27 cellular contexts compared by ENCODE assay signal in genomic region chr5:53011233-53011632, GRCh38.
"Had no signal": no experiment of that assay in that cellular context is flagged by ENCODE, and none has a peak within 500 bp of the region (broad histone marks: within the 10 kb centered on the region; RNA-seq: fewer than 3 reads in every experiment).

No MANE protein-coding gene starts in this region.

- H3K36me3 ChIP-seq: heart left ventricle, left lung, lower lobe of right lung, pancreas, tibial nerve had no signal

- ATAC-seq: activated naive CD8-positive, alpha-beta T cell treated with anti-CD3 and anti-CD28 coated beads, Interleukin-2, amount 50 U/mL, for 24 hours; activated T-cell treated with anti-CD3 and anti-CD28 coated beads, Interleukin-2, amount 50 U/mL, for 4 hours; activated T-helper 17 cell treated with anti-CD3 and anti-CD28 coated beads, Interleukin-2, amount 50 U/mL, for 72 hours; effector memory CD8-positive, alpha-beta T cell; heart left ventricle; left lung; lower lobe of right lung; pancreas; psoas muscle had no signal

- H3K27ac ChIP-seq: heart left ventricle, left lung, lower lobe of right lung, pancreas, psoas muscle, tibial nerve had no signal

- H3K4me2 ChIP-seq: smooth muscle cell had no signal

- H3K27ac Mint-ChIP-seq: activated CD4-positive, alpha-beta memory T cell treated with anti-CD3 and anti-CD28 coated beads, Interleukin-2, amount 10 ng/mL, durations not matched to agents 7 days and 5 days; activated CD4-positive, alpha-beta T cell treated with anti-CD3 and anti-CD28 coated beads, Interleukin-2, amount 10 ng/mL, durations not matched to agents 7 days and 5 days; activated naive CD4-positive, alpha-beta T cell treated with anti-CD3 and anti-CD28 coated beads, Interleukin-2, amount 50 U/mL, for 24 hours; activated naive CD8-positive, alpha-beta T cell treated with anti-CD3 and anti-CD28 coated beads, Interleukin-2, amount 50 U/mL, for 24 hours; effector memory CD8-positive, alpha-beta T cell; naive B cell had no signal

- H3K27me3 ChIP-seq: heart left ventricle, left lung, pancreas, tibial nerve had no signal

- H3K9me3 Mint-ChIP-seq: activated naive CD8-positive, alpha-beta T cell treated with anti-CD3 and anti-CD28 coated beads, Interleukin-2, amount 50 U/mL, for 24 hours; activated T-cell treated with anti-CD3 and anti-CD28 coated beads, Interleukin-2, amount 50 U/mL, for 4 hours; effector memory CD8-positive, alpha-beta T cell had no signal

- H3K9me3 ChIP-seq: left lung, lower lobe of right lung, pancreas, psoas muscle had no signal

- H3K36me3 Mint-ChIP-seq: activated naive CD4-positive, alpha-beta T cell treated with anti-CD3 and anti-CD28 coated beads, Interleukin-2, amount 50 U/mL, for 24 hours; naive B cell had no signal

- H3K27me3 Mint-ChIP-seq: activated naive CD4-positive, alpha-beta T cell treated with anti-CD3 and anti-CD28 coated beads, Interleukin-2, amount 50 U/mL, for 24 hours; activated T-helper 17 cell treated with anti-CD3 and anti-CD28 coated beads, Interleukin-2, amount 50 U/mL, for 72 hours; effector memory CD8-positive, alpha-beta T cell had no signal

- DNase-seq: activated CD4-positive, alpha-beta memory T cell treated with anti-CD3 and anti-CD28 coated beads, Interleukin-2, amount 10 ng/mL, durations not matched to agents 7 days and 5 days; activated CD4-positive, alpha-beta T cell treated with anti-CD3 and anti-CD28 coated beads for 1 hour; activated CD4-positive, alpha-beta T cell treated with anti-CD3 and anti-CD28 coated beads, Interleukin-2, amount 10 ng/mL, durations not matched to agents 7 days and 5 days; activated CD8-positive, alpha-beta memory T cell treated with anti-CD3 and anti-CD28 coated beads, Interleukin-2, amount 50 U/mL, for 48 hours; activated gamma-delta T cell treated with Interleukin-2 at 50 U/mL for 16 hours; activated naive CD8-positive, alpha-beta T cell treated with anti-CD3 and anti-CD28 coated beads, Interleukin-2, amount 50 U/mL, for 24 hours; activated T-cell treated with anti-CD3 and anti-CD28 coated beads, Interleukin-2, amount 50 U/mL, for 4 hours; amygdala; caudate nucleus; cortex of kidney; effector memory CD8-positive, alpha-beta T cell; foreskin fibroblast; heart left ventricle; hypothalamus; left lung; lower lobe of right lung; naive B cell; nucleus accumbens; pancreas; psoas muscle; stimulated activated CD4-positive, alpha-beta T cell treated with anti-CD3 and anti-CD28 coated beads, Interleukin-1b, Interleukin-23, amount 100 ng/mL, for 48 hours; stimulated activated naive CD4-positive, alpha-beta T cell; T-helper 2 cell had no signal

- H3K4me3 ChIP-seq: heart left ventricle, left lung, lower lobe of right lung, pancreas, psoas muscle, smooth muscle cell, tibial nerve had no signal

- H3K4me1 ChIP-seq: pancreas, psoas muscle had no signal

- H3K4me1 Mint-ChIP-seq: naive B cell had no signal

- H3K4me3 Mint-ChIP-seq: activated CD4-positive, alpha-beta memory T cell treated with anti-CD3 and anti-CD28 coated beads, Interleukin-2, amount 10 ng/mL, durations not matched to agents 7 days and 5 days; activated CD4-positive, alpha-beta T cell treated with anti-CD3 and anti-CD28 coated beads, Interleukin-2, amount 10 ng/mL, durations not matched to agents 7 days and 5 days; activated naive CD4-positive, alpha-beta T cell treated with anti-CD3 and anti-CD28 coated beads, Interleukin-2, amount 50 U/mL, for 24 hours; activated naive CD8-positive, alpha-beta T cell treated with anti-CD3 and anti-CD28 coated beads, Interleukin-2, amount 50 U/mL, for 24 hours; activated T-cell treated with anti-CD3 and anti-CD28 coated beads, Interleukin-2, amount 50 U/mL, for 4 hours; activated T-helper 17 cell treated with anti-CD3 and anti-CD28 coated beads, Interleukin-2, amount 50 U/mL, for 72 hours; effector memory CD8-positive, alpha-beta T cell; naive B cell had no signal
